In genomic region chr9:38680827-38681226, GRCh38 we compare ENCODE assay signal across 27 cellular contexts. TPM values are rescaled to one million over a fixed set of nuclear protein-coding genes. Genes with fewer than 3 reads are reported as not detected.
DNase-seq lines count a peak whose midpoint lies in the region; ATAC-seq, FAIRE-seq and TF ChIP-seq lines count a peak whose summit lies in the region.
"Had no signal": no experiment of that assay in that cellular context is flagged by ENCODE, and none has a peak within 500 bp of the region (broad histone marks: within the 10 kb centered on the region; RNA-seq: fewer than 3 reads in every experiment).

No MANE protein-coding gene starts in this region.

- TF ChIP-seq EP300 in HepG2 (IDR thresholded peaks at IDR 0.05; ENCODE audit: low read depth in 2 of 2, low read length in 2 of 2) (no peak), HepG2 (CRISPR knock-in tag; IDR thresholded peaks at IDR 0.05; ENCODE audit: borderline replicate concordance) (no peak)

- CTCF ChIA-PET in HepG2 (lab: Yijun Ruan, JAX; ENCODE audit: low intra/inter-chr PET ratio, low total read pairs), result no interaction called here
- CTCF ChIA-PET in activated CD8-positive, alpha-beta T cell treated with anti-CD3 and anti-CD28 coated beads, Interleukin-2, amount 10 ng/mL, durations not matched to agents 7 days and 5 days (lab: Charles Lee), result no interaction called here

- H3K4me1 ChIP-seq in HepG2 (ENCODE audit: insufficient read depth, low read length) (no peaks in the 10 kb centered on the region), right lobe of liver (no peaks in the 10 kb centered on the region), SJCRH30 (peaks cover 49% of the 10 kb centered on the region)
- H3K4me1 ChIP-seq: ascending aorta, upper lobe of left lung had no signal

- no TSS peak for BruUV-seq in HepG2 (replicated peaks; lab: Mats Ljungman, UMichigan)

- 43% methylated on average over 6 of the region's 11 CpGs for WGBS in HepG2 (ENCODE audit: low lambda C conversion rate)
- 85% methylated on average over 5 of the region's 11 CpGs for WGBS in right lobe of liver (ENCODE audit: insufficient coverage, low coverage, low lambda C conversion rate, missing lambda C conversion rate)

- no peak overlapping the region for H3K4me2 ChIP-seq in HepG2 (ENCODE audit: low read depth, low read length)
- H3K4me2 ChIP-seq: SK-N-SH had no signal

- POLR2A ChIA-PET in HepG2 (lab: Yijun Ruan, JAX), result no interaction called here
- POLR2A ChIA-PET in activated CD8-positive, alpha-beta T cell treated with anti-CD3 and anti-CD28 coated beads, Interleukin-2, amount 10 ng/mL, durations not matched to agents 7 days and 5 days (lab: Charles Lee), result no interaction called here

- DNase-seq in HepG2 (ENCODE audit: low spot score), result no peak
- no peak for DNase-seq in right lobe of liver
- DNase-seq in SJCRH30, result peak; percentile 90
- DNase-seq in myocyte (ENCODE audit: low read depth), result peak; percentile 98
- DNase-seq in DMS79 (lab: John Stamatoyannopoulos, UW), result no peak
- no peak for DNase-seq in activated CD8-positive, alpha-beta T cell treated with anti-CD3 and anti-CD28 coated beads, Interleukin-2, amount 10 ng/mL, durations not matched to agents 7 days and 5 days
- DNase-seq in activated CD4-positive, alpha-beta T cell treated with anti-CD3 and anti-CD28 coated beads, Interleukin-2, amount 50 U/mL, for 1 hour, result no peak
- no peak for DNase-seq in natural killer cell
- DNase-seq: activated naive CD4-positive, alpha-beta T cell treated with anti-CD3 and anti-CD28 coated beads, Interleukin-2, amount 50 U/mL, for 16 hours; activated T-cell treated with anti-CD3 and anti-CD28 coated beads, Interleukin-2, amount 50 U/mL, for 48 hours; hippocampal formation; islet precursor cell; KBM-7; mammary epithelial cell; MV-4-11; NCI-H2081; NCI-H748 treated with DMSO at 0.1 percent for 48 hours; OCI-M1; SK-N-SH; stimulated activated CD4-positive, alpha-beta T cell treated with anti-CD3 and anti-CD28 coated beads, Interleukin-2, amount 100 ng/mL, for 48 hours; stomach; upper lobe of left lung had no signal

- peaks cover 4 to 69% of the 10 kb centered on the region in 2 experiments; a peak in 4 of 5 replicates for H3K27me3 ChIP-seq in HepG2 (ENCODE audit: control insufficient read depth in 1 of 2, insufficient read depth in 2 of 2, low read length in 2 of 2)
- no peaks in the 10 kb centered on the region for H3K27me3 ChIP-seq in right lobe of liver
- H3K27me3 ChIP-seq in SJCRH30, result no peaks in the 10 kb centered on the region
- H3K27me3 ChIP-seq: ascending aorta, stomach, upper lobe of left lung had no signal

- ATAC-seq in HepG2, result no peak
- no peak for ATAC-seq in right lobe of liver
- no peak for ATAC-seq in activated CD8-positive, alpha-beta T cell treated with anti-CD3 and anti-CD28 coated beads, Interleukin-2, amount 10 ng/mL, durations not matched to agents 7 days and 5 days
- ATAC-seq in natural killer cell, result no peak
- ATAC-seq: natural killer cell treated with Interleukin-12 subunit alpha and Interleukin-12 subunit beta and Interleukin-15 and Interleukin-18, amount 100 ng/mL, for 72 hours had no signal

- no peaks in the 10 kb centered on the region for H3K9me3 ChIP-seq in HepG2 (ENCODE audit: low read length)
- no peaks in the 10 kb centered on the region for H3K9me3 ChIP-seq in right lobe of liver
- no peaks in the 10 kb centered on the region for H3K9me3 ChIP-seq in SJCRH30 (replicated peaks)
- H3K9me3 ChIP-seq: ascending aorta, SK-N-SH, stomach, upper lobe of left lung had no signal

- H3K27ac ChIP-seq in HepG2 (ENCODE audit: extremely low read length, insufficient read depth, low read length) (no peak overlapping the region), right lobe of liver (no peak overlapping the region), SJCRH30 (peak overlapping the region; percentile 100)
- H3K27ac ChIP-seq: ascending aorta, skin epidermis, stomach, upper lobe of left lung had no signal

- no peak overlapping the region for H3K9ac ChIP-seq in HepG2 (ENCODE audit: insufficient read depth, low read depth, low read length)
- H3K9ac ChIP-seq: SK-N-SH had no signal

- no peak overlapping the region for H3K27ac Mint-ChIP-seq in activated CD8-positive, alpha-beta T cell treated with anti-CD3 and anti-CD28 coated beads, Interleukin-2, amount 10 ng/mL, durations not matched to agents 7 days and 5 days
- no peak overlapping the region for H3K27ac Mint-ChIP-seq in natural killer cell
- H3K27ac Mint-ChIP-seq: CD14-positive monocyte; natural killer cell treated with Interleukin-12 subunit alpha and Interleukin-12 subunit beta and Interleukin-15 and Interleukin-18, amount 100 ng/mL, for 72 hours had no signal

- H4K20me1 ChIP-seq in HepG2 (ENCODE audit: insufficient read depth, low read length), result no peaks in the 10 kb centered on the region

- TF ChIP-seq POLR2A in HepG2 (IDR thresholded peaks at IDR 0.05; ENCODE audit: insufficient read depth in 1 of 2, low read depth in 2 of 2, low read length in 2 of 2) (no peak), right lobe of liver (IDR thresholded peaks at IDR 0.05) (no peak)

- no peaks in the 10 kb centered on the region for H3K36me3 ChIP-seq in HepG2 (replicated peaks in 1 of 2; ENCODE audit: control insufficient read depth in 1 of 2, insufficient read depth in 2 of 2, low read length in 2 of 2)
- H3K36me3 ChIP-seq in right lobe of liver, result no peaks in the 10 kb centered on the region
- no peaks in the 10 kb centered on the region for H3K36me3 ChIP-seq in SJCRH30
- H3K36me3 ChIP-seq: ascending aorta, stomach, upper lobe of left lung had no signal

- H3K9me3 Mint-ChIP-seq in activated CD8-positive, alpha-beta T cell treated with anti-CD3 and anti-CD28 coated beads, Interleukin-2, amount 10 ng/mL, durations not matched to agents 7 days and 5 days (ENCODE audit: insufficient read depth), result no peaks in the 10 kb centered on the region
- no peaks in the 10 kb centered on the region for H3K9me3 Mint-ChIP-seq in natural killer cell
- H3K9me3 Mint-ChIP-seq: natural killer cell treated with Interleukin-12 subunit alpha and Interleukin-12 subunit beta and Interleukin-15 and Interleukin-18, amount 100 ng/mL, for 72 hours had no signal

- H2AFZ ChIP-seq in HepG2 (ENCODE audit: low read length), result no peak overlapping the region

- H3K4me1 Mint-ChIP-seq in activated CD8-positive, alpha-beta T cell treated with anti-CD3 and anti-CD28 coated beads, Interleukin-2, amount 10 ng/mL, durations not matched to agents 7 days and 5 days (ENCODE audit: low read depth), result no peaks in the 10 kb centered on the region
- H3K4me1 Mint-ChIP-seq in natural killer cell, result no peaks in the 10 kb centered on the region

- no peak overlapping the region for H3K4me3 ChIP-seq in HepG2 (replicated peaks in 1 of 3; ENCODE audit: insufficient read depth in 1 of 3, low read depth in 2 of 3, low read length in 3 of 3)
- H3K4me3 ChIP-seq in right lobe of liver, result no peak overlapping the region
- H3K4me3 ChIP-seq in SJCRH30, result no peak overlapping the region
- H3K4me3 ChIP-seq: ascending aorta, skin epidermis, stomach, upper lobe of left lung had no signal

- H3K79me2 ChIP-seq in HepG2 (ENCODE audit: insufficient read depth, low read length), result no peaks in the 10 kb centered on the region

- intact Hi-C loops in HepG2 (cut with micrococcal nuclease; ENCODE audit: unreplicated experiment), result no loop called here
- intact Hi-C loops in right lobe of liver (cut with DNase I), result no loop called here
- intact Hi-C loops in natural killer cell (cut with micrococcal nuclease), result no loop called here

- TF ChIP-seq CTCF in HepG2 (CRISPR knock-in tag; IDR thresholded peaks at IDR 0.05), result no peak
- TF ChIP-seq CTCF in right lobe of liver (IDR thresholded peaks at IDR 0.05), result no peak
- no peak for TF ChIP-seq CTCF in natural killer cell (IDR thresholded peaks at IDR 0.05)

- no peaks in the 10 kb centered on the region for H3K36me3 Mint-ChIP-seq in activated CD8-positive, alpha-beta T cell treated with anti-CD3 and anti-CD28 coated beads, Interleukin-2, amount 10 ng/mL, durations not matched to agents 7 days and 5 days (ENCODE audit: low read depth)
- no peaks in the 10 kb centered on the region for H3K36me3 Mint-ChIP-seq in natural killer cell
- H3K36me3 Mint-ChIP-seq: CD14-positive monocyte; natural killer cell treated with Interleukin-12 subunit alpha and Interleukin-12 subunit beta and Interleukin-15 and Interleukin-18, amount 100 ng/mL, for 72 hours had no signal

- no peak overlapping the region for H3K4me3 Mint-ChIP-seq in activated CD8-positive, alpha-beta T cell treated with anti-CD3 and anti-CD28 coated beads, Interleukin-2, amount 10 ng/mL, durations not matched to agents 7 days and 5 days
- no peak overlapping the region for H3K4me3 Mint-ChIP-seq in natural killer cell
- H3K4me3 Mint-ChIP-seq: CD14-positive monocyte; natural killer cell treated with Interleukin-12 subunit alpha and Interleukin-12 subunit beta and Interleukin-15 and Interleukin-18, amount 100 ng/mL, for 72 hours had no signal

- no peak for TF ChIP-seq RAD21 in HepG2 (CRISPR knock-in tag; IDR thresholded peaks at IDR 0.05)

- no peak for FAIRE-seq in HepG2 (lab: Jason Lieb, UNC)
- FAIRE-seq: A204.1 had no signal

- peaks cover 9% of the 10 kb centered on the region for H3K27me3 Mint-ChIP-seq in activated CD8-positive, alpha-beta T cell treated with anti-CD3 and anti-CD28 coated beads, Interleukin-2, amount 10 ng/mL, durations not matched to agents 7 days and 5 days (ENCODE audit: low read depth)
- H3K27me3 Mint-ChIP-seq in natural killer cell (ENCODE audit: low read depth in 2 of 2), result peaks cover 8 to 14% of the 10 kb centered on the region in 2 donors

- in situ Hi-C loops in HepG2 (cut with HindIII; ENCODE audit: extremely low pct_ligation_motif_present, low pct_unique_long_range_greater_than_20kb), result no loop called here

RNA-seq across cellular contexts. Expression of gene FAM240B, which starts 39.1 kb away (rescaled TPM):
- total RNA-seq in HepG2 (2016; rRNA removed; fragmentation: Illumina TruSeq; extraction: Trizol) (not detected in 2 replicates), right lobe of liver (not detected), myocyte (not detected in 2 replicates), natural killer cell (not detected)
- total RNA-seq in HepG2 (2016; cell fraction: cytosol; rRNA removed; fragmentation: Illumina TruSeq; extraction: Trizol; ENCODE audit: low read depth), result not detected in 2 replicates
- total RNA-seq in HepG2 (2016; cell fraction: insoluble cytoplasmic fraction; rRNA removed; fragmentation: Illumina TruSeq; extraction: Trizol), result not detected in 2 replicates
- not detected in 2 replicates for total RNA-seq in HepG2 (2016; cell fraction: membrane; rRNA removed; fragmentation: Illumina TruSeq; extraction: Trizol)
- not detected in 2 replicates for total RNA-seq in HepG2 (2016; cell fraction: nucleus; rRNA removed; fragmentation: Illumina TruSeq; extraction: Trizol)
- polyA plus RNA-seq in HepG2 (2011; rRNA removed), result not detected in 2 replicates
- polyA plus RNA-seq in HepG2 (2011; cell fraction: cytosol; rRNA removed), result not detected in 2 replicates
- polyA plus RNA-seq in HepG2 (2011; cell fraction: nucleus; rRNA removed), result not detected in 2 replicates
- polyA plus RNA-seq in HepG2 (2012), result not detected in 2 replicates
- not detected in 2 replicates for polyA plus RNA-seq in HepG2 (2016; cell fraction: cytosol; fragmentation: Illumina TruSeq; extraction: Trizol; ENCODE audit: low read depth)
- not detected in 2 replicates for polyA plus RNA-seq in HepG2 (2016; cell fraction: insoluble cytoplasmic fraction; fragmentation: Illumina TruSeq; extraction: Trizol; ENCODE audit: low read depth)
- not detected in 2 replicates for polyA plus RNA-seq in HepG2 (2016; cell fraction: membrane; fragmentation: Illumina TruSeq; extraction: Trizol; ENCODE audit: low read depth)
- polyA plus RNA-seq in HepG2 (2016; cell fraction: nucleus; fragmentation: Illumina TruSeq; extraction: Trizol; ENCODE audit: insufficient read depth, low read depth), result not detected in 2 replicates
- not detected in 2 replicates for polyA minus RNA-seq in HepG2 (2011; rRNA and poly(A)+ RNA removed; ENCODE audit: low replicate concordance)
- not detected in 2 replicates for polyA minus RNA-seq in HepG2 (2011; cell fraction: cytosol; rRNA and poly(A)+ RNA removed)
- not detected in 2 replicates for polyA minus RNA-seq in HepG2 (2011; cell fraction: nucleus; rRNA and poly(A)+ RNA removed)
- total RNA-seq in SJCRH30 (2014; rRNA removed; shearing (Covaris generic)), result 0.30 TPM in 1 of 2 replicates, not detected in the other
- polyA plus RNA-seq in myocyte (2012), result not detected
- total RNA-seq in activated CD8-positive, alpha-beta T cell treated with anti-CD3 and anti-CD28 coated beads, Interleukin-2, amount 10 ng/mL, durations not matched to agents 7 days and 5 days, result not detected
- total RNA-seq: ascending aorta; mammary epithelial cell; natural killer cell treated with Interleukin-12 subunit alpha and Interleukin-12 subunit beta and Interleukin-15 and Interleukin-18, amount 100 ng/mL, for 72 hours; stomach; upper lobe of left lung had no signal
- polyA plus RNA-seq: CD14-positive monocyte, mammary epithelial cell, SK-N-SH, stomach had no signal

Comparison
In these comparisons a context has a peak if more than half of its experiments do, and no peak if none do; other contexts are left out.
1. DNase-seq: peak in SJCRH30 (2 of 2) and myocyte (single experiment); none in HepG2 (single experiment), right lobe of liver (0 of 3), DMS79 (single experiment), activated CD8-positive, alpha-beta T cell treated with anti-CD3 and anti-CD28 coated beads, Interleukin-2, amount 10 ng/mL, durations not matched to agents 7 days and 5 days (single experiment), activated CD4-positive, alpha-beta T cell treated with anti-CD3 and anti-CD28 coated beads, Interleukin-2, amount 50 U/mL, for 1 hour (single experiment) and natural killer cell (single experiment).